In the genomic region with DNA sequence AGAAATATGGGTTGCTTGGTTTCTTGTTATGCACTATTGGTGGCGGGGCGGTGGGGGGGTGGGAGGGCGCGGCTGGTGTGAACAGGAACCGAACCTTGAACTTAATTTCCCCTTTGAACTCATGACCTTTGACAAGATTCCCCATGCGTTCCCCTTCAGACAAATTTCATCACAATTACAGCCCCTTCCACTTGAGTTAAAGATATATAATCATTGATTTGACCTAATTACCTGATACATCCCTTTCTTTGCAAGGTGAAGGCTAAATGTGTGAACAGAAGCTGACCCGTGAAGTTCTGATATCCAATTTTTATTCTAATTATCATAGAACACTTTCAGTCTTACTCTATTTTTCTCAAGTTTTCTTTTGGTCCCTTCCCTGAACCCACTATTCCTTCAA, we compare ENCODE assay signal across 20 cellular contexts.
"Had no signal": no experiment of that assay in that cellular context is flagged by ENCODE, and none has a peak within 500 bp of the region (broad histone marks: within the 10 kb centered on the region; RNA-seq: fewer than 3 reads in every experiment).

No MANE protein-coding gene starts in this region.

- H3K27me3 Mint-ChIP-seq: naive thymus-derived CD8-positive, alpha-beta T cell had no signal

- H3K9me3 ChIP-seq: pancreas, spleen had no signal

- ATAC-seq: left colon; left ventricle myocardium superior; naive thymus-derived CD8-positive, alpha-beta T cell; pancreas; sciatic nerve had no signal

- H2AFZ ChIP-seq: hepatocyte had no signal

- H3K79me2 ChIP-seq: hepatocyte had no signal

- H3K36me3 ChIP-seq: pancreas, spleen had no signal

- H3K27ac ChIP-seq: coronary artery, hepatocyte, pancreas, spleen had no signal

- FAIRE-seq: pancreas, urothelium cell line had no signal

- H3K9me3 Mint-ChIP-seq: naive thymus-derived CD8-positive, alpha-beta T cell had no signal

- H3K4me3 Mint-ChIP-seq: naive thymus-derived CD8-positive, alpha-beta T cell had no signal

- H3K4me3 ChIP-seq: coronary artery, hepatocyte, lung, pancreas, spleen had no signal

- H3K4me2 ChIP-seq: hepatocyte had no signal

- DNase-seq: effector CD4-positive, alpha-beta T cell; foreskin melanocyte; head of caudate nucleus; left colon; left ventricle myocardium superior; mesendoderm; naive thymus-derived CD8-positive, alpha-beta T cell; occipital lobe; pancreas; spleen; stimulated activated CD4-positive, alpha-beta T cell treated with anti-CD3 and anti-CD28 coated beads, Interleukin-15, amount 100 ng/mL, for 24 hours; stimulated activated CD4-positive, alpha-beta T cell treated with anti-CD3 and anti-CD28 coated beads, Interleukin-1b, Interleukin-23, amount 100 ng/mL, for 48 hours; stimulated activated CD4-positive, alpha-beta T cell treated with anti-CD3 and anti-CD28 coated beads, Interleukin-4, amount 100 ng/mL, for 4 hours; stimulated activated naive CD4-positive, alpha-beta T cell; trophoblast cell had no signal
